11 cellular contexts compared by ENCODE assay signal in the genomic region with DNA sequence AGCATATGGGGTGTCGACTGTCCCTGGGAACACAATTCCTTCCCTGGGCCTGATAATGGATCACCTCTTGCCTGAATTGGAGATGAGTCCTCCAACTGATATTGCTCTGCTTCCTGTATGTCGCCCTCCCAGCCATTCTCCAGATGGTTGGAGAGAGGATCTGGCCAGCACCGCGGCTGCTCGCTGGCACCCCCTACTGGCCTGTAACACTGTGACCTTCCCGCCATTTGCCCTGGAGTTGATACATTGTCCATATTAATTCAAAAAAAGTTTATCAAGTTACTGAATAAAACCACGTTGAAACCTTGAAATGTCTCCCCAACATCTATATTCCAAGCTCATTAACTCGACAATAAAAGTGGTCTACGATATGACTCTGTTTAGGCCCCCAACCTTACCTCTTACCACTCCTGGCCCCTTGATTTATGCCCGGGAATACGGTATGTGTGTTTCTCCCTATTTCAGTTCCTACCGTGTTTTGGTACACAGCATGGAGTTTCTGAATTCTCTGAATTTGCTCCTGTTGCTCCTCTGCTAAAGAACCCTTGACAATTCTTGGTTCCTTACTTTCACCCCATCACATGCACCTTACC.
DNase-seq lines count a peak whose midpoint lies in the region; ATAC-seq, FAIRE-seq and TF ChIP-seq lines count a peak whose summit lies in the region.
"Had no signal": no experiment of that assay in that cellular context is flagged by ENCODE, and none has a peak within 500 bp of the region (broad histone marks: within the 10 kb centered on the region; RNA-seq: fewer than 3 reads in every experiment).

No MANE protein-coding gene starts in this region.

- H2AK5ac ChIP-seq in H1 (ENCODE audit: low read depth, low read length), result no peak overlapping the region

- FAIRE-seq in H1 (lab: Jason Lieb, UNC), result no peak

- POLR2A ChIA-PET in H1 (lab: Charles Lee; ENCODE audit: partially characterized antibody), result no interaction called here

- H3K56ac ChIP-seq in H1 (replicated peaks; ENCODE audit: insufficient read length, low read depth, low read length), result no peak overlapping the region

- no peaks in the 10 kb centered on the region for H3K23me2 ChIP-seq in H1 (ENCODE audit: low read depth, low read length)

- H3K79me2 ChIP-seq in KMS-11 (ENCODE audit: insufficient read depth, low read depth), result no peaks in the 10 kb centered on the region
- no peaks in the 10 kb centered on the region for H3K79me2 ChIP-seq in H1 (ENCODE audit: control insufficient read depth in 1 of 2, insufficient read depth in 2 of 2, low read length in 2 of 2)

- H3K27ac ChIP-seq in heart right ventricle (no peak overlapping the region), KMS-11 (no peak overlapping the region), H1 (ENCODE audit: low read depth, low read length) (no peak overlapping the region)

- no peaks in the 10 kb centered on the region for H3K36me3 ChIP-seq in heart right ventricle
- no peaks in the 10 kb centered on the region for H3K36me3 ChIP-seq in KMS-11 (ENCODE audit: insufficient read depth)
- H3K36me3 ChIP-seq in H1 (ENCODE audit: control insufficient read depth in 2 of 4, insufficient read depth in 4 of 4, low read length in 3 of 4), result no peaks in the 10 kb centered on the region

- no peak overlapping the region for H3K14ac ChIP-seq in H1 (ENCODE audit: insufficient read length)

- no peak for DNase-seq in heart right ventricle
- no peak for DNase-seq in cardiac septum (ENCODE audit: low spot score)
- DNase-seq in H1 (ENCODE audit: low read depth in 1 of 2, low spot score in 2 of 2), result peak; percentile 17 to 80
- peak; percentile 29 for DNase-seq in stimulated activated CD8-positive, alpha-beta memory T cell treated with anti-CD3 and anti-CD28 coated beads, Interleukin-4, amount 100 ng/mL, for 48 hours
- DNase-seq in SHP77 (lab: John Stamatoyannopoulos, UW), result no peak
- DNase-seq: activated gamma-delta T cell, NCI-H1092 treated with DMSO at 0.1 percent for 48 hours, T1000 had no signal

- CTCF ChIA-PET in H1 (lab: Charles Lee; ENCODE audit: partially characterized antibody), result interaction anchor here (0.9 to 4.4 kb wide), 34 partner anchors 9 to 643 kb away, joined by 3 to 46 read pairs (median 4); no protein-coding TSS in a partner anchor

- TF ChIP-seq EP300 in H1 (IDR thresholded peaks at IDR 0.05; ENCODE audit: borderline replicate concordance in 1 of 2, low read depth in 2 of 2, low read length in 2 of 2), result no peak

- no peak overlapping the region for H3K4me2 ChIP-seq in KMS-11
- H3K4me2 ChIP-seq in H1 (ENCODE audit: insufficient read depth in 1 of 2, low read depth in 2 of 2, low read length in 2 of 2), result no peak overlapping the region

- H2BK12ac ChIP-seq in H1 (ENCODE audit: low read depth, low read length), result no peak overlapping the region; the same call in 1 of the 2 replicates

- H3K4me3 ChIP-seq in heart right ventricle (no peak overlapping the region), KMS-11 (IDR thresholded peaks at IDR 0.05; ENCODE audit: insufficient read depth, low read depth, low read length) (no peak overlapping the region), H1 (ENCODE audit: extremely low read depth in 1 of 4, insufficient read depth in 2 of 4, low read depth in 3 of 4, low read length in 4 of 4) (no peak overlapping the region)

- H2BK120ac ChIP-seq in H1 (replicated peaks; ENCODE audit: low read depth, low read length), result no peak overlapping the region

- H4K8ac ChIP-seq in H1 (ENCODE audit: extremely low read depth, insufficient read depth, low read length), result no peak overlapping the region

- no peaks in the 10 kb centered on the region for H3K79me1 ChIP-seq in H1 (ENCODE audit: low read depth, low read length)

- no peak for ATAC-seq in heart right ventricle
- ATAC-seq in GM18870 (IDR thresholded peaks at IDR 0.05; ENCODE audit: unreplicated experiment), result no peak
- no peak for ATAC-seq in HG02981 (IDR thresholded peaks at IDR 0.05; ENCODE audit: unreplicated experiment)

- intact Hi-C loops in heart right ventricle (cut with DNase I) (no loop called here), cardiac septum (cut with DNase I) (no loop called here)

- H3K23ac ChIP-seq in H1 (ENCODE audit: insufficient read length), result no peak overlapping the region

- H2BK5ac ChIP-seq in H1 (ENCODE audit: low read depth, low read length), result no peak overlapping the region

- TF ChIP-seq POLR2A in H1 (IDR thresholded peaks at IDR 0.05; ENCODE audit: control extremely low read depth in 1 of 2, low read depth in 2 of 2, low read length in 2 of 2), result no peak

- H4K5ac ChIP-seq in H1 (ENCODE audit: insufficient read length, low read depth, low read length), result no peak overlapping the region

- TF ChIP-seq RAD21 in H1 (IDR thresholded peaks at IDR 0.05 in 1 of 2, conservative IDR thresholded peaks at IDR 0.05 in 1 of 2; ENCODE audit: low read depth in 2 of 2, low read length in 2 of 2), result peak; percentile 62 to 69

- H3K4ac ChIP-seq in H1 (replicated peaks; ENCODE audit: insufficient read length, low read depth, low read length), result no peak overlapping the region

- H2BK15ac ChIP-seq in H1 (ENCODE audit: low read length), result no peak overlapping the region

- H3K4me1 ChIP-seq in heart right ventricle (no peaks in the 10 kb centered on the region), KMS-11 (ENCODE audit: low read depth, poor library complexity, severe bottlenecking) (no peaks in the 10 kb centered on the region), H1 (replicated peaks in 1 of 4; ENCODE audit: control insufficient read depth in 3 of 4, insufficient read depth in 4 of 4, low read length in 3 of 4) (no peaks in the 10 kb centered on the region)

- TF ChIP-seq CTCF in heart right ventricle (IDR thresholded peaks at IDR 0.05), result peak in 7 of 9 donors; percentile 10 to 45 (median 22)
- peak; percentile 58 for TF ChIP-seq CTCF in KMS-11 (conservative IDR thresholded peaks at IDR 0.05; ENCODE audit: low read depth, low read length)
- TF ChIP-seq CTCF in H1 (IDR thresholded peaks at IDR 0.05; ENCODE audit: control extremely low read depth in 1 of 3, insufficient read depth in 1 of 3, low read depth in 1 of 3, low read length in 3 of 3), result peak; percentile 75 to 88 (median 85)

- WGBS in heart right ventricle, 2 donors, result 54 to 66% methylated on average over 12 of the region's 12 CpGs
- WGBS in H1 (ENCODE audit: extremely low coverage in 1 of 2, insufficient coverage in 1 of 2, insufficient read length in 1 of 2, insufficient replicate concordance in 2 of 2, low coverage in 1 of 2, low lambda C conversion rate in 2 of 2, missing lambda C conversion rate in 1 of 2), 2 experiments, result 65% methylated on average over 12 of the region's 12 CpGs; no CpG with 5 or more reads in 1 of the 2 experiments

- H3K9ac ChIP-seq in KMS-11 (no peak overlapping the region), H1 (replicated peaks in 1 of 4; ENCODE audit: extremely low read depth in 1 of 4, low read depth in 3 of 4, low read length in 3 of 4) (no peak overlapping the region)

- H3K27me3 ChIP-seq in heart right ventricle (peaks cover 0 to 20% (median 5%) of the 10 kb centered on the region in 7 donors), KMS-11 (ENCODE audit: insufficient read depth, low read depth) (no peaks in the 10 kb centered on the region), H1 (replicated peaks in 1 of 4; ENCODE audit: control insufficient read depth in 3 of 4, extremely low read depth in 1 of 4, insufficient read depth in 3 of 4, low read length in 3 of 4) (no peaks in the 10 kb centered on the region)

- no peak overlapping the region for H3K18ac ChIP-seq in H1 (ENCODE audit: extremely low read depth, low read length)

- no peaks in the 10 kb centered on the region for H4K20me1 ChIP-seq in KMS-11 (ENCODE audit: insufficient read depth)
- no peaks in the 10 kb centered on the region for H4K20me1 ChIP-seq in H1 (replicated peaks in 1 of 2; ENCODE audit: control insufficient read depth in 1 of 2, insufficient read depth in 2 of 2, low read length in 2 of 2)

- no peak overlapping the region for H2AFZ ChIP-seq in KMS-11 (ENCODE audit: low read depth)
- H2AFZ ChIP-seq in H1 (ENCODE audit: low read length), result no peak overlapping the region

- no peaks in the 10 kb centered on the region for H3K9me3 ChIP-seq in heart right ventricle
- H3K9me3 ChIP-seq in H1 (ENCODE audit: insufficient read depth in 2 of 2, low read depth in 1 of 2, low read length in 1 of 2), result no peaks in the 10 kb centered on the region

- no peak overlapping the region for H2BK20ac ChIP-seq in H1 (ENCODE audit: low read length)

- H4K91ac ChIP-seq in H1 (replicated peaks; ENCODE audit: insufficient read length, low read length), result no peak overlapping the region

TF ChIP-seq in H1, 55 proteins besides CTCF, POLR2A, EP300 and RAD21:
- TF ChIP-seq YY1 (IDR thresholded peaks at IDR 0.05; ENCODE audit: low read depth, low read length) (peak; percentile 75; the same call in 1 of the 2 replicates), E2F6 (IDR thresholded peaks at IDR 0.05) (peak; percentile 72), MAFK (IDR thresholded peaks at IDR 0.05; ENCODE audit: low read depth, low read length) (no peak)

Comparison
In these comparisons a context has a peak if more than half of its experiments do, and no peak if none do; other contexts are left out.
1. DNase-seq: peak in H1 (2 of 2) and stimulated activated CD8-positive, alpha-beta memory T cell treated with anti-CD3 and anti-CD28 coated beads, Interleukin-4, amount 100 ng/mL, for 48 hours (single experiment); none in heart right ventricle (0 of 2), cardiac septum (single experiment) and SHP77 (0 of 2).
2. CTCF ChIP-seq: peak in every context shown above with its lines; median percentile 85 in H1; 58 in KMS-11; 22 in heart right ventricle.